1 cellular context compared by ENCODE assay signal in the genomic region with DNA sequence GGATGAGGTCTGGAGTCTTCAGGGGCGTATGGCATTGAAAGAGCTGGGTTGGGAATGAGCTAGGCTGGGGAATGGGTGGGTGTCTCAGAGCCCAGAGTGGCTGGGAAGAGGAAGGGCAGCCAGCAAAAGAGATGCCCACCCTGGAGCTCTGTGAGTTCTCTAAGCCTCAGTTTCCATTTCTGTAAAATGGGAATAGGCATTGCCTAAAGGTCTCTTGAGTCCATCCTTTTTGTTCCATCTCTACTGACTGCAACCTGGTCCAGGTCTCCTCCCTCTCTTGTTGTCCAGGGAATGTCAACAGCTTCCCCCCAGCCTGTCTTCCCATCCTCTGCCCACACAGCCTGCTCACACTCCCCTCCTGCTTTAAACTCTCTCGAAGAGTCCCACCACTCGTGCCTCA.
TF ChIP-seq lines count a peak whose summit lies in the region.

No MANE protein-coding gene starts in this region.

TF ChIP-seq in HepG2, 621 proteins besides CTCF, POLR2A, EP300 and RAD21:
- TF ChIP-seq CREM (IDR thresholded peaks at IDR 0.05) (no peak), CREM (CRISPR knock-in tag; IDR thresholded peaks at IDR 0.05) (no peak), ZNF629 (CRISPR knock-in tag; conservative IDR thresholded peaks at IDR 0.05) (peak; percentile 72)
